ENCODE assay signal across 8 cellular contexts in genomic region chr9:107340920-107341632, GRCh38. TPM values are rescaled to one million over a fixed set of nuclear protein-coding genes. Genes with fewer than 3 reads are reported as not detected.
A peak's percentile ranks its signal among the peaks of the same experiment; 100 is the strongest.
DNase-seq lines count a peak whose midpoint lies in the region; ATAC-seq, FAIRE-seq and TF ChIP-seq lines count a peak whose summit lies in the region.

No MANE protein-coding gene starts in this region.

- peak overlapping the region; percentile 5 for H3K27ac Mint-ChIP-seq in MCF 10A (ENCODE audit: low read depth, unreplicated experiment)

- no peak overlapping the region for H3K9ac ChIP-seq in keratinocyte (ENCODE audit: control insufficient read depth, extremely low read depth, insufficient read depth, low read length)

- intact Hi-C loops in MCF 10A (cut with micrococcal nuclease) = loop anchor here (1.0 to 5.0 kb wide), 2 partner anchors 102 to 204 kb away; no protein-coding TSS in a partner anchor

- no peaks in the 10 kb centered on the region for H3K9me3 Mint-ChIP-seq in MCF 10A (ENCODE audit: unreplicated experiment)

- no peak overlapping the region for H3K27ac ChIP-seq in WERI-Rb-1
- H3K27ac ChIP-seq in keratinocyte (ENCODE audit: control insufficient read depth, insufficient read depth, low read length) = no peak overlapping the region

- CTCF ChIA-PET in MCF 10A (lab: Yijun Ruan, JAX) = interaction anchor here (0.6 to 4.5 kb wide), 43 partner anchors 9 to 1500 kb away, joined by 3 to 33 read pairs (median 5); no protein-coding TSS in a partner anchor

- peak; percentile 5 for DNase-seq in SKM-1 treated with dmso at 0.1 percent for 144 hours (lab: John Stamatoyannopoulos, UW; ENCODE audit: unreplicated experiment)
- DNase-seq in SKM-1 (lab: John Stamatoyannopoulos, UW; ENCODE audit: unreplicated experiment) = no peak
- DNase-seq in NCI-H2081 (lab: John Stamatoyannopoulos, UW) = peak; percentile 72
- DNase-seq in WERI-Rb-1 = peak; percentile 92
- peak; percentile 83 for DNase-seq in MCF 10A (ENCODE audit: unreplicated experiment)
- peak; percentile 30 for DNase-seq in keratinocyte (ENCODE audit: low read depth, low spot score)
- DNase-seq in stimulated activated CD4-positive, alpha-beta T cell treated with anti-CD3 and anti-CD28 coated beads, Interleukin-1b, Interleukin-23, amount 100 ng/mL, for 48 hours = peak; percentile 78

- POLR2A ChIA-PET in MCF 10A (lab: Yijun Ruan, JAX) = interaction anchor here (0.6 to 1.8 kb wide), 8 partner anchors 9 to 420 kb away, joined by 3 to 9 read pairs (median 4); partner anchors contain the start of gene RAD23B

- no peaks in the 10 kb centered on the region for H3K27me3 Mint-ChIP-seq in MCF 10A (ENCODE audit: insufficient read depth, unreplicated experiment)

- peaks cover 52% of the 10 kb centered on the region for H3K36me3 Mint-ChIP-seq in MCF 10A (ENCODE audit: insufficient read depth, unreplicated experiment)

- no peak overlapping the region for H2AFZ ChIP-seq in keratinocyte (ENCODE audit: control insufficient read depth, low read length)

- no peak overlapping the region for H3K4me3 ChIP-seq in WERI-Rb-1 (ENCODE audit: low read depth, low read length)
- H3K4me3 ChIP-seq in keratinocyte (ENCODE audit: control insufficient read depth in 2 of 3, extremely low read depth in 1 of 3, insufficient read depth in 2 of 3, low read depth in 1 of 3, low read length in 3 of 3) = no peak overlapping the region

- H3K9me3 ChIP-seq in WERI-Rb-1 (ENCODE audit: severe bottlenecking) (no peaks in the 10 kb centered on the region), keratinocyte (ENCODE audit: control insufficient read depth, low read depth, low read length) (no peaks in the 10 kb centered on the region)

- no TSS peak for BruUV-seq in MCF 10A (replicated peaks; lab: Mats Ljungman, UMichigan)

- peaks cover 22% of the 10 kb centered on the region for H3K4me1 Mint-ChIP-seq in MCF 10A (ENCODE audit: insufficient read depth, unreplicated experiment)

- H3K4me1 ChIP-seq in keratinocyte (ENCODE audit: control insufficient read depth, extremely low read depth, insufficient read depth, low read length) = peaks cover 24% of the 10 kb centered on the region

- peak; percentile 70 for ATAC-seq in HG02970 (IDR thresholded peaks at IDR 0.05; ENCODE audit: low FRiP score, unreplicated experiment)

- peaks cover 8% of the 10 kb centered on the region for H4K20me1 ChIP-seq in keratinocyte (ENCODE audit: control insufficient read depth, extremely low read depth, insufficient read depth, low read length)

- peak; percentile 93 for FAIRE-seq in keratinocyte (lab: Jason Lieb, UNC)

- H3K27me3 ChIP-seq in WERI-Rb-1 (ENCODE audit: insufficient read depth, low read depth, severe bottlenecking) (no peaks in the 10 kb centered on the region), keratinocyte (ENCODE audit: control insufficient read depth, extremely low read depth, insufficient read depth, low read length) (no peaks in the 10 kb centered on the region)

- TF ChIP-seq CTCF in WERI-Rb-1 (IDR thresholded peaks at IDR 0.05; ENCODE audit: low read depth, low read length) (peak; percentile 98), MCF 10A (IDR thresholded peaks at IDR 0.05; ENCODE audit: unreplicated experiment) (peak; percentile 82), keratinocyte (optimal IDR thresholded peaks at IDR 0.05 in 1 of 3, IDR thresholded peaks at IDR 0.05 in 1 of 3, conservative IDR thresholded peaks at IDR 0.05 in 1 of 3; ENCODE audit: extremely low read depth in 1 of 3, insufficient read depth in 2 of 3, low read length in 3 of 3) (peak; percentile 90 to 99 (median 98))

- no peaks in the 10 kb centered on the region for H3K79me2 ChIP-seq in keratinocyte (ENCODE audit: control insufficient read depth, insufficient read depth, low read length)

- H3K4me2 ChIP-seq in keratinocyte (ENCODE audit: control insufficient read depth, extremely low read depth, insufficient read depth, low read depth, low read length) = peak overlapping the region; percentile 44

- H3K9me1 ChIP-seq in keratinocyte (ENCODE audit: control insufficient read depth, extremely low read depth, insufficient read depth, low read length) = peaks cover 6% of the 10 kb centered on the region

- H3K36me3 ChIP-seq in WERI-Rb-1 (peaks cover 7% of the 10 kb centered on the region), keratinocyte (ENCODE audit: control insufficient read depth in 2 of 2, extremely low read depth in 1 of 2, insufficient read depth in 2 of 2, low read length in 2 of 2) (peaks cover 0 to 17% of the 10 kb centered on the region in 2 experiments)

- no peak overlapping the region for H3K4me3 Mint-ChIP-seq in MCF 10A (ENCODE audit: unreplicated experiment)

- dilution Hi-C loops in keratinocyte (cut with MboI; ENCODE audit: extremely low pct_ligation_motif_present, low sequenced_read_pairs) = no loop called here

RNA-seq across cellular contexts. Expression of gene RAD23B, which starts 58.0 kb away (rescaled TPM):
- total RNA-seq in MCF 10A (2022) = 173 and 222 TPM in 2 replicates
- polyA plus RNA-seq in keratinocyte = 141 to 253 TPM (median 168 TPM) in 3 replicates
- polyA plus RNA-seq in keratinocyte (2011; ENCODE audit: low read depth) = 60.5 TPM
- 178 and 247 TPM in 2 replicates for polyA plus RNA-seq in keratinocyte (2011; cell fraction: cytosol; rRNA removed)
- 110 and 116 TPM in 2 replicates for polyA plus RNA-seq in keratinocyte (2011; cell fraction: nucleus; rRNA removed)
- 81.0 and 118 TPM in 2 replicates for polyA plus RNA-seq in keratinocyte (2012; ENCODE audit: low replicate concordance)
- polyA minus RNA-seq in keratinocyte = 132 to 176 TPM (median 171 TPM) in 3 replicates
- 148 TPM for polyA minus RNA-seq in keratinocyte (2011; cell fraction: cytosol; rRNA and poly(A)+ RNA removed)
- 37.1 and 63.4 TPM in 2 replicates for polyA minus RNA-seq in keratinocyte (2011; cell fraction: nucleus; rRNA and poly(A)+ RNA removed)
